14 cellular contexts compared by ENCODE assay signal in genomic region chr6:42088101-42088591, GRCh38. TPM values are rescaled to one million over a fixed set of nuclear protein-coding genes. Genes with fewer than 3 reads are reported as not detected.
A peak's percentile ranks its signal among the peaks of the same experiment; 100 is the strongest.
DNase-seq lines count a peak whose midpoint lies in the region; ATAC-seq, FAIRE-seq and TF ChIP-seq lines count a peak whose summit lies in the region.
"Had no signal": no experiment of that assay in that cellular context is flagged by ENCODE, and none has a peak within 500 bp of the region (broad histone marks: within the 10 kb centered on the region; RNA-seq: fewer than 3 reads in every experiment).

No MANE protein-coding gene starts in this region.

- no peaks in the 10 kb centered on the region for H3K9me1 ChIP-seq in K562 (ENCODE audit: control insufficient read depth, insufficient read depth, low read length)

- no peak overlapping the region for H3K9ac ChIP-seq in K562 (ENCODE audit: insufficient read depth in 1 of 2, low read depth in 2 of 2, low read length in 2 of 2)

- H3K27ac ChIP-seq in K562 (ENCODE audit: extremely low read depth, low read depth, low read length): no peak overlapping the region
- H3K27ac ChIP-seq in brain microvascular endothelial cell: no peak overlapping the region
- H3K27ac ChIP-seq: psoas muscle had no signal

- H3K4me1 ChIP-seq in K562 (replicated peaks in 1 of 2; ENCODE audit: control insufficient read depth in 2 of 2, insufficient read depth in 2 of 2, low read length in 2 of 2): peaks cover 43 to 48% of the 10 kb centered on the region in 2 experiments
- H3K4me1 ChIP-seq: psoas muscle had no signal

- H3K4me2 ChIP-seq in K562 (ENCODE audit: insufficient read depth, low read length): no peak overlapping the region

- intact Hi-C loops in K562 (cut with micrococcal nuclease): loop anchor here (10.0 kb wide), 1 partner anchor 787 kb away; the partner anchor contains the start of gene RPL7L1

- no peaks in the 10 kb centered on the region for H3K9me3 Mint-ChIP-seq in activated naive CD4-positive, alpha-beta T cell treated with anti-CD3 and anti-CD28 coated beads, Interleukin-2, amount 50 U/mL, for 72 hours
- H3K9me3 Mint-ChIP-seq: activated CD4-positive, alpha-beta T cell treated with anti-CD3 and anti-CD28 coated beads, Interleukin-2, amount 10 ng/mL, durations not matched to agents 24 days and 14 days had no signal

- DNase-seq in 8988T (peak; percentile 31), HT1080 (ENCODE audit: low read depth) (peak; percentile 71), K562 (ENCODE audit: extremely low read depth in 1 of 4, low spot score in 3 of 4) (peak in 1 of 4 experiments; percentile 40), iPS-NIHi11 (ENCODE audit: low spot score) (peak; percentile 43), brain microvascular endothelial cell (no peak)
- no peak for DNase-seq in activated naive CD4-positive, alpha-beta T cell treated with anti-CD3 and anti-CD28 coated beads, Interleukin-2, amount 50 U/mL, for 72 hours (ENCODE audit: low spot score in 2 of 2)
- DNase-seq: activated CD4-positive, alpha-beta T cell treated with anti-CD3 and anti-CD28 coated beads, Interleukin-2, amount 10 ng/mL, durations not matched to agents 24 days and 14 days; activated gamma-delta T cell; NCI-H1105 treated with DMSO at 0.1 percent for 48 hours; NCI-H526 treated with DMSO at 0.1 percent for 48 hours; psoas muscle had no signal

- H3K4me3 ChIP-seq in K562 (no peak overlapping the region), brain microvascular endothelial cell (ENCODE audit: low read depth, low read length) (no peak overlapping the region)
- H3K4me3 ChIP-seq: psoas muscle had no signal

- H3K9me3 ChIP-seq in K562 (replicated peaks; ENCODE audit: control insufficient read depth, insufficient read depth, low read depth, low read length): no peaks in the 10 kb centered on the region
- H3K9me3 ChIP-seq: psoas muscle had no signal

- H3K36me3 ChIP-seq in K562 (ENCODE audit: control insufficient read depth, insufficient read depth, low read length) (no peaks in the 10 kb centered on the region; the same call in 2 of the 3 replicates), brain microvascular endothelial cell (replicated peaks) (no peaks in the 10 kb centered on the region)

- H3K27ac Mint-ChIP-seq in activated naive CD4-positive, alpha-beta T cell treated with anti-CD3 and anti-CD28 coated beads, Interleukin-2, amount 50 U/mL, for 72 hours: no peak overlapping the region
- H3K27ac Mint-ChIP-seq: activated CD4-positive, alpha-beta T cell treated with anti-CD3 and anti-CD28 coated beads, Interleukin-2, amount 10 ng/mL, durations not matched to agents 24 days and 14 days had no signal

- no peak for TF ChIP-seq EP300 in K562 (IDR thresholded peaks at IDR 0.05; ENCODE audit: low read length)

- TF ChIP-seq RAD21 in K562 (CRISPR knock-in tag; conservative IDR thresholded peaks at IDR 0.05 in 1 of 2, IDR thresholded peaks at IDR 0.05 in 1 of 2): no peak

- WGBS in K562 (ENCODE audit: insufficient coverage, low coverage, missing lambda C conversion rate): 57% methylated on average over 6 of the region's 7 CpGs

- ATAC-seq in K562 (no peak), GM21390 (IDR thresholded peaks at IDR 0.05; ENCODE audit: unreplicated experiment) (no peak), GM21526 (IDR thresholded peaks at IDR 0.05; ENCODE audit: low FRiP score, unreplicated experiment) (no peak)
- ATAC-seq in activated naive CD4-positive, alpha-beta T cell treated with anti-CD3 and anti-CD28 coated beads, Interleukin-2, amount 50 U/mL, for 72 hours: no peak
- ATAC-seq: psoas muscle had no signal

- CTCF ChIA-PET in K562 (lab: Yijun Ruan, JAX; ENCODE audit: low intra/inter-chr PET ratio): no interaction called here

- TF ChIP-seq POLR2A in K562 (conservative IDR thresholded peaks at IDR 0.05): no peak

- no peaks in the 10 kb centered on the region for H3K79me2 ChIP-seq in K562 (ENCODE audit: control insufficient read depth, insufficient read depth, low read length)

- no TSS peak for BruUV-seq in K562 (replicated peaks; lab: Mats Ljungman, UMichigan)

- no peak for FAIRE-seq in K562 (lab: Jason Lieb, UNC)
- FAIRE-seq: colon had no signal

- no peaks in the 10 kb centered on the region for H4K20me1 ChIP-seq in K562 (replicated peaks; ENCODE audit: control insufficient read depth, insufficient read depth, low read length)

- no peaks in the 10 kb centered on the region for H3K36me3 Mint-ChIP-seq in activated naive CD4-positive, alpha-beta T cell treated with anti-CD3 and anti-CD28 coated beads, Interleukin-2, amount 50 U/mL, for 72 hours

- POLR2A ChIA-PET in K562 (lab: Yijun Ruan, JAX): interaction anchor here (0.6 to 2.2 kb wide), 6 partner anchors 14 to 127 kb away, joined by 3 to 8 read pairs (median 4); no protein-coding TSS in a partner anchor

- in situ Hi-C loops in K562 (cut with MboI): no loop called here
- in situ Hi-C loops in brain microvascular endothelial cell (cut with HindIII; ENCODE audit: low pct_ligation_motif_present, low sequenced_read_pairs): no loop called here

- H3K27me3 ChIP-seq in K562 (ENCODE audit: control insufficient read depth in 2 of 2, insufficient read depth in 2 of 2, low read length in 2 of 2): no peaks in the 10 kb centered on the region
- no peaks in the 10 kb centered on the region for H3K27me3 ChIP-seq in brain microvascular endothelial cell (replicated peaks)

- no peak overlapping the region for H2AFZ ChIP-seq in K562 (ENCODE audit: low read depth, low read length)

- TF ChIP-seq CTCF in K562 (IDR thresholded peaks at IDR 0.05 in 2 of 3, conservative IDR thresholded peaks at IDR 0.05 in 1 of 3; ENCODE audit: insufficient read depth in 2 of 3, low read depth in 1 of 3, low read length in 3 of 3): no peak
- TF ChIP-seq CTCF in brain microvascular endothelial cell (IDR thresholded peaks at IDR 0.05; ENCODE audit: low read depth, low read length, missing control alignments): no peak

TF ChIP-seq in K562, 482 proteins besides CTCF, POLR2A, EP300 and RAD21 (continues in another document):
- no peak for TF ChIP-seq JUND (IDR thresholded peaks at IDR 0.05; ENCODE audit: borderline replicate concordance, low read depth, low read length)
- TF ChIP-seq JUND (tag; IDR thresholded peaks at IDR 0.05; ENCODE audit: borderline replicate concordance, low read depth, low read length): peak; percentile 34; the same call in 1 of the 3 replicates

RNA-seq across cellular contexts. Expression of gene TAF8, which starts 37.8 kb away (rescaled TPM):
- total RNA-seq in HT1080 (2014; rRNA removed; shearing (Covaris generic)): 18.4 and 21.1 TPM in 2 replicates
- polyA plus RNA-seq in HT1080 (2015; cell fraction: cytosol; rRNA removed): 14.9 and 19.7 TPM in 2 replicates
- 21.7 and 21.8 TPM in 2 replicates for polyA plus RNA-seq in HT1080 (2015; cell fraction: nucleus; rRNA removed)
- total RNA-seq in K562 (2011; cell fraction: chromatin; rRNA removed; ENCODE audit: low replicate concordance): 128 and 137 TPM in 2 replicates
- total RNA-seq in K562 (2011; cell fraction: nucleolus; rRNA removed): 89.7 and 95.9 TPM in 2 replicates
- 111 and 145 TPM in 2 replicates for total RNA-seq in K562 (2011; cell fraction: nucleoplasm; rRNA removed)
- 37.8 and 45.6 TPM in 2 replicates for total RNA-seq in K562 (2014; rRNA removed)
- 41.0 and 43.8 TPM in 2 replicates for total RNA-seq in K562 (2014; rRNA removed; fragmentation: Illumina TruSeq; extraction: Trizol)
- total RNA-seq in K562 (2015; rRNA removed; fragmentation: Illumina TruSeq; extraction: Trizol): 29.4 and 32.3 TPM in 2 replicates
- 49.1 and 51.4 TPM in 2 replicates for total RNA-seq in K562 (2021)
- polyA plus RNA-seq in K562 (2011; rRNA removed): 52.8 and 57.2 TPM in 2 replicates
- 58.0 and 76.8 TPM in 2 replicates for polyA plus RNA-seq in K562 (2011; cell fraction: cytosol; rRNA removed)
- polyA plus RNA-seq in K562 (2011; cell fraction: nucleus; rRNA removed): 33.2 and 40.6 TPM in 2 replicates
- polyA plus RNA-seq in K562 (2012): 24.5 and 33.6 TPM in 2 replicates
- polyA plus RNA-seq in K562 (2014; fragmentation: Illumina TruSeq; extraction: Trizol): 49.2 and 52.6 TPM in 2 replicates
- 10 to 100 TPM; 58.9 to 84.0 TPM for polyA plus RNA-seq in K562 (2014; fragmentation: Nextera tagmentation; extraction: Ambion mirVana)
- polyA plus RNA-seq in K562 (2014; rRNA removed): 57.1 and 60.3 TPM in 2 replicates
- 89.5 and 117 TPM in 2 replicates for polyA minus RNA-seq in K562 (2011; rRNA and poly(A)+ RNA removed)
- polyA minus RNA-seq in K562 (2011; cell fraction: cytosol; rRNA and poly(A)+ RNA removed): 30.9 and 35.3 TPM in 2 replicates
- 37.0 and 60.9 TPM in 2 replicates for polyA minus RNA-seq in K562 (2011; cell fraction: nucleus; rRNA and poly(A)+ RNA removed)
- total RNA-seq in activated naive CD4-positive, alpha-beta T cell treated with anti-CD3 and anti-CD28 coated beads, Interleukin-2, amount 50 U/mL, for 72 hours: 10 to 100 TPM; 62.9 to 77.1 TPM

RNA-seq across cellular contexts. Expression of gene C6orf132, which starts 54.3 kb away (rescaled TPM):
- total RNA-seq in HT1080 (2014; rRNA removed; shearing (Covaris generic)): not detected in 2 replicates
- polyA plus RNA-seq in HT1080 (2015; cell fraction: cytosol; rRNA removed): not detected in 2 replicates
- polyA plus RNA-seq in HT1080 (2015; cell fraction: nucleus; rRNA removed): not detected in 2 replicates
- 1.0 and 1.2 TPM in 2 replicates for total RNA-seq in K562 (2011; cell fraction: chromatin; rRNA removed; ENCODE audit: low replicate concordance)
- 0.53 and 1.0 TPM in 2 replicates for total RNA-seq in K562 (2011; cell fraction: nucleolus; rRNA removed)
- total RNA-seq in K562 (2011; cell fraction: nucleoplasm; rRNA removed): 1.0 and 2.0 TPM in 2 replicates
- total RNA-seq in K562 (2014; rRNA removed) (0.14 and 0.20 TPM in 2 replicates), K562 (2014; rRNA removed; fragmentation: Illumina TruSeq; extraction: Trizol) (0.16 and 0.18 TPM in 2 replicates), K562 (2015; rRNA removed; fragmentation: Illumina TruSeq; extraction: Trizol) (0.08 and 0.11 TPM in 2 replicates), K562 (2021) (0.22 and 0.35 TPM in 2 replicates)
- polyA plus RNA-seq in K562 (2011; rRNA removed) (0.20 and 0.21 TPM in 2 replicates), K562 (2014; fragmentation: Illumina TruSeq; extraction: Trizol) (0.10 TPM in 2 replicates), K562 (2014; fragmentation: Nextera tagmentation; extraction: Ambion mirVana) (under 1 TPM; 0.06 to 0.08 TPM), K562 (2014; rRNA removed) (0.16 and 0.26 TPM in 2 replicates)
- polyA plus RNA-seq in K562 (2011; cell fraction: cytosol; rRNA removed): 0.16 and 0.25 TPM in 2 replicates
- polyA plus RNA-seq in K562 (2011; cell fraction: nucleus; rRNA removed): 0.20 and 0.33 TPM in 2 replicates
- 0.21 and 0.35 TPM in 2 replicates for polyA plus RNA-seq in K562 (2012)
- polyA minus RNA-seq in K562 (2011; rRNA and poly(A)+ RNA removed): 0.51 and 0.67 TPM in 2 replicates
- 0.19 TPM in 1 of 2 replicates, not detected in the other for polyA minus RNA-seq in K562 (2011; cell fraction: cytosol; rRNA and poly(A)+ RNA removed)
- polyA minus RNA-seq in K562 (2011; cell fraction: nucleus; rRNA and poly(A)+ RNA removed): 0.40 and 0.44 TPM in 2 replicates
- total RNA-seq in activated naive CD4-positive, alpha-beta T cell treated with anti-CD3 and anti-CD28 coated beads, Interleukin-2, amount 50 U/mL, for 72 hours: under 1 TPM; 0.20 to 0.29 TPM

Comparison
In these comparisons a context has a peak if more than half of its experiments do, and no peak if none do; other contexts are left out.
1. DNase-seq: peak in 8988T (single experiment), HT1080 (single experiment) and iPS-NIHi11 (single experiment); none in activated naive CD4-positive, alpha-beta T cell treated with anti-CD3 and anti-CD28 coated beads, Interleukin-2, amount 50 U/mL, for 72 hours (0 of 2) and brain microvascular endothelial cell (single experiment).